In the genomic region with DNA sequence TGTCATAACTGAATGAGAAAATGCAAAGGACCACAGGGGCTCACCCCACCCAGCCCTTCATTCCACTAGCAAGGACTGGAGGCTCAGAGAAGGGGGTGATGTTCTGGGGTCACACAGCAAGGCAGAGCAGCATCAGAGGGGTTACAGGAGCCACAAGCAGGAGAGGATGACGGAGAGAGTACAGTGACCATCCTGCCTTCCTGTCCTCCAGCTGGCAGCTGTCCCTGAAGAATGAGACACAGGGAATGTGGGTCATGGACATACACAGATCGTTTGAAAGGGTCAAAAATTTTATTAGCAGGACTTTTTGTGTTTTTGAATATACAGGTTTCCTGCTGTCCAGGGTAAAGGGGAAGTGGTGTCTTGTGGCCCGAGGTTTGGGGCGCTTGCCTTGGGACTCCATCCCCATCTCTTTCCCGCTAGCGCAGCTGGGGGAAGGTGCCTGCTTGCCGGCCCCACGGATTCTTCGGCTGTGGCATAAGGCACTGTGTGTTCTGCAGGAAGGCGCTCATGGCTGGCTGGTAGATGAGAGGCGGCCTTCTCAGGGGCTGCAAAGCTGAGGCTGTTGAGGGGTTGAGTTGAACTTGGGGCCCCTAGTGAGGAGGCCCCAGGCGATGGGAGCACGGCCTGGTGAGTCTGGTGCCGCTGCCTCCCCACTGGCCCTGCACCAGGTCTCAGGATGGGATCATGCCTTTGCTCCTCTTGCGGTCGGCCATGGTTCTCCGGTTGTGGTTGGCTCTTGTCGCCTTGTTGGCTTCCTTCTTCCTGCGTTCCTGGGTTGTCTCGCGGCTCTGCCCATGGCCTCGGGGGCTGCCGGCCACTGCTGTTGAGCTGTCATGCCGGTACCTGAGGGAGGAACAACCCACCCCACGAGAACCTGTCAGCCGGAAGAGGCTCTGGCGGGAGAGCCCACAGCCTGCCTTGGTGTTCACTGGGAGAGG, we compare ENCODE assay signal across 17 cellular contexts.
"Had no signal": no experiment of that assay in that cellular context is flagged by ENCODE, and none has a peak within 500 bp of the region (broad histone marks: within the 10 kb centered on the region; RNA-seq: fewer than 3 reads in every experiment).

No MANE protein-coding gene starts in this region.

- H3K27ac ChIP-seq: epithelial cell of prostate, left ventricle myocardium inferior, VCaP had no signal

- H3K4me3 Mint-ChIP-seq: activated CD8-positive, alpha-beta memory T cell treated with anti-CD3 and anti-CD28 coated beads, Interleukin-2, amount 10 ng/mL, durations not matched to agents 7 days and 5 days; activated naive CD8-positive, alpha-beta T cell; activated T-cell treated with anti-CD3 and anti-CD28 coated beads, Interleukin-2, amount 50 U/mL, for 4 hours; naive thymus-derived CD8-positive, alpha-beta T cell had no signal

- H3K4me3 ChIP-seq: left ventricle myocardium inferior had no signal

- DNase-seq: activated CD4-positive, alpha-beta T cell treated with anti-CD3 and anti-CD28 coated beads for 1 hour; activated CD4-positive, alpha-beta T cell treated with anti-CD3 and anti-CD28 coated beads, Interleukin-2, amount 50 U/mL, for 4 hours; activated CD8-positive, alpha-beta memory T cell treated with anti-CD3 and anti-CD28 coated beads, Interleukin-2, amount 10 ng/mL, durations not matched to agents 7 days and 5 days; activated effector memory CD4-positive, alpha-beta T cell treated with anti-CD3 and anti-CD28 coated beads, Interleukin-2, amount 50 U/mL, for 16 hours; activated T-cell treated with anti-CD3 and anti-CD28 coated beads, Interleukin-2, amount 50 U/mL, for 4 hours; amygdala; cerebellar nuclear complex; effector memory CD4-positive, alpha-beta T cell; foreskin melanocyte; left ventricle myocardium inferior; mesenchymal stem cell; naive thymus-derived CD8-positive, alpha-beta T cell; T-helper 9 cell had no signal

- H3K27me3 Mint-ChIP-seq: activated CD8-positive, alpha-beta memory T cell treated with anti-CD3 and anti-CD28 coated beads, Interleukin-2, amount 10 ng/mL, durations not matched to agents 7 days and 5 days; activated naive CD8-positive, alpha-beta T cell; naive thymus-derived CD8-positive, alpha-beta T cell had no signal

- H3K27ac Mint-ChIP-seq: activated CD8-positive, alpha-beta memory T cell treated with anti-CD3 and anti-CD28 coated beads, Interleukin-2, amount 10 ng/mL, durations not matched to agents 7 days and 5 days; activated naive CD8-positive, alpha-beta T cell had no signal

- H3K9me3 Mint-ChIP-seq: activated T-cell treated with anti-CD3 and anti-CD28 coated beads, Interleukin-2, amount 50 U/mL, for 4 hours; naive thymus-derived CD8-positive, alpha-beta T cell had no signal

- H3K4me1 Mint-ChIP-seq: activated CD8-positive, alpha-beta memory T cell treated with anti-CD3 and anti-CD28 coated beads, Interleukin-2, amount 10 ng/mL, durations not matched to agents 7 days and 5 days had no signal

- ATAC-seq: activated CD8-positive, alpha-beta memory T cell treated with anti-CD3 and anti-CD28 coated beads, Interleukin-2, amount 10 ng/mL, durations not matched to agents 7 days and 5 days; naive thymus-derived CD8-positive, alpha-beta T cell; sciatic nerve had no signal

- H3K9me3 ChIP-seq: left ventricle myocardium inferior had no signal
